ENCODE assay signal across 1 cellular context in genomic region chr14:68951051-68951797, GRCh38.
TF ChIP-seq lines count a peak whose summit lies in the region.

No MANE protein-coding gene starts in this region.

TF ChIP-seq in H1, 55 proteins besides CTCF, POLR2A, EP300 and RAD21 (continued from another document):
- TF ChIP-seq CHD7 (IDR thresholded peaks at IDR 0.05; ENCODE audit: insufficient replicate concordance, low read length) (no peak), TBP (IDR thresholded peaks at IDR 0.05; ENCODE audit: low read depth, low read length) (no peak), CEBPB (IDR thresholded peaks at IDR 0.05; ENCODE audit: low read depth, low read length) (no peak), CHD2 (IDR thresholded peaks at IDR 0.05; ENCODE audit: low read length) (no peak), NRF1 (IDR thresholded peaks at IDR 0.05; ENCODE audit: low read depth, low read length) (no peak), CHD1 (IDR thresholded peaks at IDR 0.05; ENCODE audit: low read depth, low read length) (no peak), JUND (IDR thresholded peaks at IDR 0.05; ENCODE audit: low read length) (no peak)
TF ChIP-seq in H1: peak in this region for 0.
